In genomic region chr5:180860887-180861822, GRCh38 we compare ENCODE assay signal across 8 cellular contexts. TPM values are rescaled to one million over a fixed set of nuclear protein-coding genes. Genes with fewer than 3 reads are reported as not detected.
A peak's percentile ranks its signal among the peaks of the same experiment; 100 is the strongest.
DNase-seq lines count a peak whose midpoint lies in the region; ATAC-seq and TF ChIP-seq lines count a peak whose summit lies in the region.

TSS of gene ZFP62 (minus strand) at chr5:180861276. CDS start at chr5:180861219, 57 bp downstream.

- no peaks in the 10 kb centered on the region for H3K9me3 Mint-ChIP-seq in activated naive CD4-positive, alpha-beta T cell treated with anti-CD3 and anti-CD28 coated beads, Interleukin-2, amount 50 U/mL, for 24 hours

- POLR2A ChIA-PET in GM10248 (lab: Yijun Ruan, JAX), result interaction anchor here (0.6 kb wide), 1 partner anchor 401 kb away, joined by 3 read pairs; no protein-coding TSS in a partner anchor

- ATAC-seq in HG02588 (IDR thresholded peaks at IDR 0.05; ENCODE audit: unreplicated experiment) (peak; percentile 89), SK-N-SH treated with all-trans-retinoic acid at 6 μM for 48 hours (peak; percentile 99)

- H3K27me3 ChIP-seq in osteoblast (ENCODE audit: insufficient read depth, low read length), result no peaks in the 10 kb centered on the region
- H3K27me3 ChIP-seq in testis, result no peaks in the 10 kb centered on the region

- peak within 1 kb of the TSS; percentile 92 for H3K4me3 Mint-ChIP-seq in activated naive CD4-positive, alpha-beta T cell treated with anti-CD3 and anti-CD28 coated beads, Interleukin-2, amount 50 U/mL, for 24 hours

- CTCF ChIA-PET in GM10248 (lab: Yijun Ruan, JAX), result interaction anchor here (0.7 to 2.5 kb wide), 6 partner anchors 10 to 299 kb away, joined by 3 to 11 read pairs (median 4); no protein-coding TSS in a partner anchor

- H3K4me3 ChIP-seq in osteoblast (ENCODE audit: insufficient read depth, low read length), result peak within 1 kb of the TSS; percentile 97
- peak within 1 kb of the TSS; percentile 93 to 96 for H3K4me3 ChIP-seq in testis

- peaks cover 28% of the 10 kb centered on the region for H3K79me2 ChIP-seq in osteoblast (ENCODE audit: insufficient read depth, low read length)

- peaks cover 6% of the 10 kb centered on the region for H3K36me3 ChIP-seq in osteoblast (ENCODE audit: insufficient read depth, low read length)
- H3K36me3 ChIP-seq in testis (ENCODE audit: low read depth, missing control alignments), result no peaks in the 10 kb centered on the region

- H2AFZ ChIP-seq in osteoblast (ENCODE audit: low read length), result peak within 1 kb of the TSS; percentile 98

- no peaks in the 10 kb centered on the region for H4K20me1 ChIP-seq in osteoblast (ENCODE audit: insufficient read depth, low read length)

- no peak for TF ChIP-seq POLR2A in testis (IDR thresholded peaks at IDR 0.05)

- H3K27ac ChIP-seq in osteoblast (ENCODE audit: low read depth, low read length) (peak within 1 kb of the TSS; percentile 76), testis (peak within 1 kb of the TSS; percentile 86 to 92)

- peaks cover 21% of the 10 kb centered on the region for H3K4me1 Mint-ChIP-seq in activated naive CD4-positive, alpha-beta T cell treated with anti-CD3 and anti-CD28 coated beads, Interleukin-2, amount 50 U/mL, for 24 hours

- intact Hi-C loops in testis (cut with DNase I; ENCODE audit: low total_unique reads), result loop anchor here (5.0 kb wide), 1 partner anchor 74 kb away; no protein-coding TSS in a partner anchor

- H3K27me3 Mint-ChIP-seq in activated naive CD4-positive, alpha-beta T cell treated with anti-CD3 and anti-CD28 coated beads, Interleukin-2, amount 50 U/mL, for 24 hours, result no peaks in the 10 kb centered on the region

- no peaks in the 10 kb centered on the region for H3K9me3 ChIP-seq in osteoblast (ENCODE audit: low read depth, low read length)
- H3K9me3 ChIP-seq in testis, result no peaks in the 10 kb centered on the region

- TF ChIP-seq CTCF in GM10248 (IDR thresholded peaks at IDR 0.05; ENCODE audit: control extremely low read depth, extremely low read depth, low read depth, missing control alignments) (no peak), osteoblast (IDR thresholded peaks at IDR 0.05; ENCODE audit: extremely low read depth, low read depth, low read length) (no peak), testis (IDR thresholded peaks at IDR 0.05) (no peak)

- 0 to 1% methylated on average over 10 to 73 of the region's 84 CpGs for WGBS in testis, 2 donors

- peaks cover 5% of the 10 kb centered on the region for H3K36me3 Mint-ChIP-seq in activated naive CD4-positive, alpha-beta T cell treated with anti-CD3 and anti-CD28 coated beads, Interleukin-2, amount 50 U/mL, for 24 hours

- peak; percentile 92 for DNase-seq in GM10248 (ENCODE audit: extremely low spot score)
- DNase-seq in NCI-H1048 (lab: John Stamatoyannopoulos, UW), result peak; percentile 42
- DNase-seq in glomerular visceral epithelial cell (ENCODE audit: extremely low spot score), result peak; percentile 95
- DNase-seq in osteoblast (ENCODE audit: insufficient read length, low spot score, missing footprints), result peak; percentile 96
- peak; percentile 91 for DNase-seq in testis

- H3K4me1 ChIP-seq in osteoblast (ENCODE audit: insufficient read depth, low read length) (peaks cover 9% of the 10 kb centered on the region), testis (peaks cover 9% of the 10 kb centered on the region)

- H3K27ac Mint-ChIP-seq in activated naive CD4-positive, alpha-beta T cell treated with anti-CD3 and anti-CD28 coated beads, Interleukin-2, amount 50 U/mL, for 24 hours, result peak within 1 kb of the TSS; percentile 91

- peak within 1 kb of the TSS; percentile 84 for H3K4me2 ChIP-seq in osteoblast (ENCODE audit: insufficient read depth, low read length)

TF ChIP-seq in SK-N-SH treated with all-trans-retinoic acid at 6 μM for 48 hours, 23 proteins besides CTCF, POLR2A, EP300 and RAD21:
- TF ChIP-seq TCF4 (CRISPR knock-in tag; IDR thresholded peaks at IDR 0.05; ENCODE audit: borderline replicate concordance) (0 out of 2 replicates have a peak, but pooled peaks have one; percentile 11), TSHZ2 (CRISPR knock-in tag; IDR thresholded peaks at IDR 0.05) (no peak), BACH2 (CRISPR knock-in tag; IDR thresholded peaks at IDR 0.05; ENCODE audit: borderline replicate concordance) (no peak)

RNA-seq across cellular contexts. Expression of gene ZFP62, which starts in this region (rescaled TPM):
- total RNA-seq in osteoblast, result 12.4 and 18.1 TPM in 2 replicates
- total RNA-seq in testis, result 10 to 100 TPM; 27.1 to 32.3 TPM
- polyA plus RNA-seq in testis (ENCODE audit: insufficient read depth, low read depth, low replicate concordance), result 29.2 TPM

Comparison
In these comparisons a context has a peak if more than half of its experiments do, and no peak if none do; other contexts are left out.
1. Peak in every context shown above with its lines: DNase-seq, ATAC-seq, H3K4me3 ChIP-seq and H3K27ac ChIP-seq.
2. DNase-seq: peak in every context shown above with its lines; median percentile 96 in osteoblast; 95 in glomerular visceral epithelial cell; 92 in GM10248; 91 in testis; 42 in NCI-H1048.